Comparison of ENCODE assay signal across 17 cellular contexts in genomic region chr5:160894-161540, GRCh38. TPM values are rescaled to one million over a fixed set of nuclear protein-coding genes. Genes with fewer than 3 reads are reported as not detected.
DNase-seq lines count a peak whose midpoint lies in the region; ATAC-seq and TF ChIP-seq lines count a peak whose summit lies in the region.
"Had no signal": no experiment of that assay in that cellular context is flagged by ENCODE, and none has a peak within 500 bp of the region (broad histone marks: within the 10 kb centered on the region; RNA-seq: fewer than 3 reads in every experiment).

No MANE protein-coding gene starts in this region.

- no peaks in the 10 kb centered on the region for H3K79me1 ChIP-seq in trophoblast cell (ENCODE audit: low read length)

- no peak overlapping the region for H2BK120ac ChIP-seq in trophoblast cell (ENCODE audit: insufficient read depth, low read length, poor library complexity)

- H3K14ac ChIP-seq in trophoblast cell (ENCODE audit: low read length): no peak overlapping the region

- H3K9me3 ChIP-seq in trophoblast cell (ENCODE audit: insufficient read depth, low read depth, low read length): no peaks in the 10 kb centered on the region

- no peaks in the 10 kb centered on the region for H3K9me3 Mint-ChIP-seq in HFFc6
- H3K9me3 Mint-ChIP-seq in glutamatergic neuron (ENCODE audit: unreplicated experiment): peaks cover 6% of the 10 kb centered on the region
- H3K9me3 Mint-ChIP-seq: IgD-negative memory B cell had no signal

- no peak overlapping the region for H3K4ac ChIP-seq in trophoblast cell (ENCODE audit: low read depth, low read length)

- peak; percentile 1 for DNase-seq in activated CD4-positive, alpha-beta T cell treated with anti-CD3 and anti-CD28 coated beads for 1 hour
- DNase-seq in activated CD4-positive, alpha-beta T cell treated with anti-CD3 and anti-CD28 coated beads, Interleukin-2, amount 50 U/mL, for 1 hour: no peak
- DNase-seq in HFFc6 (no peak), glutamatergic neuron (peak; percentile 11), trophoblast cell (no peak), NCI-H2227 (lab: John Stamatoyannopoulos, UW; ENCODE audit: unreplicated experiment) (no peak)
- DNase-seq in stimulated activated CD4-positive, alpha-beta T cell treated with anti-CD3 and anti-CD28 coated beads, Interleukin-2, amount 100 ng/mL, for 24 hours: no peak
- DNase-seq: DMS 273 treated with DMSO at 0.1 percent for 48 hours, NCI-H226, NCI-H69, PC-3 had no signal

- no peak for ATAC-seq in HG03175 (IDR thresholded peaks at IDR 0.05; ENCODE audit: unreplicated experiment)
- ATAC-seq: GM23338 had no signal

- H2AK5ac ChIP-seq in trophoblast cell (ENCODE audit: low read length): no peak overlapping the region

- peak overlapping the region; percentile 19 for H3K9ac ChIP-seq in trophoblast cell (ENCODE audit: low read length)

- peaks cover 2% of the 10 kb centered on the region; the same call in 1 of the 2 replicates for H3K27me3 Mint-ChIP-seq in HFFc6 (ENCODE audit: insufficient read depth)
- peaks cover 8% of the 10 kb centered on the region for H3K27me3 Mint-ChIP-seq in glutamatergic neuron (ENCODE audit: unreplicated experiment)

- H3K4me1 Mint-ChIP-seq in HFFc6 (ENCODE audit: low read depth) (peaks cover 34% of the 10 kb centered on the region), glutamatergic neuron (ENCODE audit: low read depth, unreplicated experiment) (peaks cover 2% of the 10 kb centered on the region)

- H3K4me2 ChIP-seq in trophoblast cell (ENCODE audit: low read length): no peak overlapping the region
- H3K4me2 ChIP-seq: GM23338 had no signal

- H3K36me3 Mint-ChIP-seq in HFFc6 (ENCODE audit: low read depth): no peaks in the 10 kb centered on the region; the same call in 1 of the 2 replicates
- no peaks in the 10 kb centered on the region for H3K36me3 Mint-ChIP-seq in glutamatergic neuron (ENCODE audit: unreplicated experiment)
- H3K36me3 Mint-ChIP-seq: IgD-negative memory B cell had no signal

- no peaks in the 10 kb centered on the region for H3K79me2 ChIP-seq in trophoblast cell (ENCODE audit: control insufficient read depth, insufficient read depth, low read length, poor library complexity)

- no peaks in the 10 kb centered on the region for H3K4me1 ChIP-seq in trophoblast cell (ENCODE audit: control insufficient read depth in 1 of 2, insufficient read depth in 2 of 2, low read length in 2 of 2)

- peak overlapping the region; percentile 75 for H3K27ac Mint-ChIP-seq in HFFc6
- H3K27ac Mint-ChIP-seq in glutamatergic neuron (ENCODE audit: unreplicated experiment): peak overlapping the region; percentile 55
- H3K27ac Mint-ChIP-seq: GM23338, IgD-negative memory B cell had no signal

- no peaks in the 10 kb centered on the region for H3K27me3 ChIP-seq in trophoblast cell (ENCODE audit: insufficient read depth, low read length)

- no peak overlapping the region for H3K23ac ChIP-seq in trophoblast cell (ENCODE audit: low read length)

- peaks cover 72 to 78% of the 10 kb centered on the region in 2 experiments for H3K36me3 ChIP-seq in trophoblast cell (ENCODE audit: control insufficient read depth in 1 of 2, insufficient read depth in 2 of 2, low read length in 2 of 2)

- no peak overlapping the region for H4K8ac ChIP-seq in trophoblast cell (ENCODE audit: low read depth, low read length)

- no peak overlapping the region for H2BK5ac ChIP-seq in trophoblast cell (ENCODE audit: low read depth, low read length, poor library complexity)

- no peak overlapping the region for H3K4me3 ChIP-seq in trophoblast cell (ENCODE audit: low read depth, low read length)
- H3K4me3 ChIP-seq: GM23338 had no signal

- H4K12ac ChIP-seq in trophoblast cell (ENCODE audit: low read depth, low read length): no peak overlapping the region

- H2AFZ ChIP-seq in trophoblast cell (ENCODE audit: insufficient read depth, low read length, poor library complexity): no peak overlapping the region
- H2AFZ ChIP-seq: GM23338 had no signal

- H3K18ac ChIP-seq in trophoblast cell (ENCODE audit: low read length): no peak overlapping the region

- H4K91ac ChIP-seq in trophoblast cell (ENCODE audit: low read depth, low read length): no peak overlapping the region

- TF ChIP-seq CTCF in HFFc6 (IDR thresholded peaks at IDR 0.05) (no peak), glutamatergic neuron (IDR thresholded peaks at IDR 0.05; ENCODE audit: partially characterized antibody, unreplicated experiment) (no peak)

- no peak overlapping the region for H3K4me3 Mint-ChIP-seq in HFFc6
- H3K4me3 Mint-ChIP-seq in glutamatergic neuron (ENCODE audit: unreplicated experiment): no peak overlapping the region
- H3K4me3 Mint-ChIP-seq: GM23338, IgD-negative memory B cell had no signal

- WGBS in trophoblast cell (ENCODE audit: extremely low coverage, insufficient coverage, insufficient read length): no CpG with 5 or more reads among the region's 15 CpGs

- H3K27ac ChIP-seq in trophoblast cell (ENCODE audit: low read depth, low read length): no peak overlapping the region
- H3K27ac ChIP-seq: 22Rv1 had no signal

- H2BK12ac ChIP-seq in trophoblast cell (ENCODE audit: low read length): no peak overlapping the region

RNA-seq across cellular contexts. Expression of gene LRRC14B, which starts 30.3 kb away (rescaled TPM):
- not detected for total RNA-seq in HFFc6 (2021; fragmentation: NEBNext Ultra II Directional; extraction: Animal tissue kit (Norgen Biotek cat#: 25700))
- total RNA-seq in glutamatergic neuron (ENCODE audit: unreplicated experiment): not detected
- 0.05 and 0.06 TPM in 2 replicates for polyA plus RNA-seq in trophoblast cell (2013)
- total RNA-seq: Daoy, GM23338, PC-3 had no signal
- polyA plus RNA-seq: BJ, GM23338, IgD-negative memory B cell had no signal

RNA-seq across cellular contexts. Expression of gene CCDC127, which starts 56.9 kb away (rescaled TPM):
- 1 to 10 TPM; 4.5 to 6.6 (median 6.2) TPM for total RNA-seq in HFFc6 (2021; fragmentation: NEBNext Ultra II Directional; extraction: Animal tissue kit (Norgen Biotek cat#: 25700))
- 11.9 TPM for total RNA-seq in glutamatergic neuron (ENCODE audit: unreplicated experiment)
- 3.6 and 3.8 TPM in 2 replicates for polyA plus RNA-seq in trophoblast cell (2013)

RNA-seq across cellular contexts. Expression of gene SDHA, which starts 57.1 kb away (rescaled TPM):
- 100 to 1,000 TPM in 4 of 6 experiments, 10 to 100 TPM in 2; 92.5 to 114 (median 109) TPM for total RNA-seq in HFFc6 (2021; fragmentation: NEBNext Ultra II Directional; extraction: Animal tissue kit (Norgen Biotek cat#: 25700))
- 81.3 TPM for total RNA-seq in glutamatergic neuron (ENCODE audit: unreplicated experiment)
- polyA plus RNA-seq in trophoblast cell (2013): 117 and 122 TPM in 2 replicates

Comparison
In these comparisons a context has a peak if more than half of its experiments do, and no peak if none do; other contexts are left out.
1. DNase-seq: peak in activated CD4-positive, alpha-beta T cell treated with anti-CD3 and anti-CD28 coated beads for 1 hour (single experiment) and glutamatergic neuron (single experiment); none in activated CD4-positive, alpha-beta T cell treated with anti-CD3 and anti-CD28 coated beads, Interleukin-2, amount 50 U/mL, for 1 hour (single experiment), HFFc6 (single experiment), trophoblast cell (0 of 2), NCI-H2227 (single experiment) and stimulated activated CD4-positive, alpha-beta T cell treated with anti-CD3 and anti-CD28 coated beads, Interleukin-2, amount 100 ng/mL, for 24 hours (0 of 2).